In the genomic region with DNA sequence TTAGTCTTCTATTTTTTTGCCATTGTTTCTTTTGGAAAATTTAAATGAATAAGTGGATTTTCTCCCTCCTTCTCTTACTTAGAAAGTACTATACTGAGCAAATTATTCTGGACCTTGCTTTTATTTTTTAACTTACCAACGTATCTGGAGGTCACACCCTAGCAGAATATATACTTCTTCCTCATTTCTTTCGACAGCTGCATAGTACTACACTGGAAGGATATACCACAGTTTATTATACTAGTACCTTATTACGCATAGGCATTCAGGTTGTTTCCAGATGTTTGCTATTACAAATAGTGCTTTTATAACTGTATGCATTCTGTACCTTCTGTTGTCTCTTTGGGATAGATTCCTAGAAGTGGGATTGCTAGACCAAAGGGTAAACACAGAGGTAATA, we compare ENCODE assay signal across 26 cellular contexts.
"Had no signal": no experiment of that assay in that cellular context is flagged by ENCODE, and none has a peak within 500 bp of the region (broad histone marks: within the 10 kb centered on the region; RNA-seq: fewer than 3 reads in every experiment).

No MANE protein-coding gene starts in this region.

- H3K4me1 Mint-ChIP-seq: memory B cell; neural crest cell; stimulated activated naive CD8-positive, alpha-beta T cell treated with anti-CD3 and anti-CD28 coated beads, Interleukin-15, amount 100 ng/mL, for 72 hours had no signal

- H3K9ac ChIP-seq: parathyroid adenoma had no signal

- H3K4me3 ChIP-seq: dorsolateral prefrontal cortex, lower lobe of right lung, smooth muscle cell, suprapubic skin, transverse colon, upper lobe of right lung, uterus had no signal

- DNase-seq: dorsolateral prefrontal cortex; effector CD4-positive, alpha-beta T cell; hypothalamus; immature natural killer cell; islet precursor cell; kidney glomerular epithelial cell; left ventricle myocardium superior; lower lobe of right lung; naive B cell; stimulated activated CD4-positive, alpha-beta T cell treated with anti-CD3 and anti-CD28 coated beads, Interleukin-12 subunit alpha, Interleukin-12 subunit beta, amount 100 ng/mL, for 4 hours; stimulated activated CD4-positive, alpha-beta T cell treated with anti-CD3 and anti-CD28 coated beads, Interleukin-1b, Interleukin-23, amount 100 ng/mL, for 48 hours; stimulated activated CD4-positive, alpha-beta T cell treated with anti-CD3 and anti-CD28 coated beads, Interleukin-4, amount 100 ng/mL, for 1 hour; stimulated activated CD8-positive, alpha-beta memory T cell treated with anti-CD3 and anti-CD28 coated beads, Interleukin-4, amount 100 ng/mL, for 48 hours; stimulated activated naive CD4-positive, alpha-beta T cell; stimulated activated naive CD8-positive, alpha-beta T cell treated with anti-CD3 and anti-CD28 coated beads, Interleukin-15, amount 100 ng/mL, for 72 hours; transverse colon; upper lobe of right lung; uterus had no signal

- H3K9me3 Mint-ChIP-seq: immature natural killer cell; memory B cell; naive B cell; natural killer cell treated with Interleukin-12 subunit alpha and Interleukin-12 subunit beta and Interleukin-15 and Interleukin-18, amount 100 ng/mL, for 72 hours; neural crest cell; stimulated activated naive CD8-positive, alpha-beta T cell treated with anti-CD3 and anti-CD28 coated beads, Interleukin-15, amount 100 ng/mL, for 72 hours had no signal

- H3K27me3 Mint-ChIP-seq: memory B cell; naive B cell; natural killer cell treated with Interleukin-12 subunit alpha and Interleukin-12 subunit beta and Interleukin-15 and Interleukin-18, amount 100 ng/mL, for 72 hours; progenitor cell of endocrine pancreas; stimulated activated naive CD8-positive, alpha-beta T cell treated with anti-CD3 and anti-CD28 coated beads, Interleukin-15, amount 100 ng/mL, for 72 hours had no signal

- H3K36me3 ChIP-seq: uterus had no signal

- H2AFZ ChIP-seq: parathyroid adenoma had no signal

- H3K4me2 ChIP-seq: smooth muscle cell had no signal

- H3K9me3 ChIP-seq: lower lobe of right lung, suprapubic skin, transverse colon, upper lobe of right lung, uterus had no signal

- H3K27ac Mint-ChIP-seq: memory B cell; natural killer cell treated with Interleukin-12 subunit alpha and Interleukin-12 subunit beta and Interleukin-15 and Interleukin-18, amount 100 ng/mL, for 72 hours; progenitor cell of endocrine pancreas; stimulated activated naive CD8-positive, alpha-beta T cell treated with anti-CD3 and anti-CD28 coated beads, Interleukin-15, amount 100 ng/mL, for 72 hours had no signal

- ATAC-seq: left ventricle myocardium superior; lower lobe of right lung; natural killer cell treated with Interleukin-12 subunit alpha and Interleukin-12 subunit beta and Interleukin-15 and Interleukin-18, amount 100 ng/mL, for 72 hours; sciatic nerve; stimulated activated naive CD8-positive, alpha-beta T cell treated with anti-CD3 and anti-CD28 coated beads, Interleukin-15, amount 100 ng/mL, for 72 hours; upper lobe of right lung had no signal

- H3K27ac ChIP-seq: dorsolateral prefrontal cortex, lower lobe of right lung, parathyroid adenoma, suprapubic skin, transverse colon, upper lobe of right lung, uterus had no signal

- H3K27me3 ChIP-seq: dorsolateral prefrontal cortex, suprapubic skin, transverse colon, upper lobe of right lung, uterus had no signal

- H3K4me1 ChIP-seq: lower lobe of right lung, parathyroid adenoma, suprapubic skin, upper lobe of right lung, uterus had no signal

- H3K4me3 Mint-ChIP-seq: immature natural killer cell; memory B cell; naive B cell; natural killer cell treated with Interleukin-12 subunit alpha and Interleukin-12 subunit beta and Interleukin-15 and Interleukin-18, amount 100 ng/mL, for 72 hours; neural crest cell; stimulated activated naive CD8-positive, alpha-beta T cell treated with anti-CD3 and anti-CD28 coated beads, Interleukin-15, amount 100 ng/mL, for 72 hours had no signal
